In the genomic region with DNA sequence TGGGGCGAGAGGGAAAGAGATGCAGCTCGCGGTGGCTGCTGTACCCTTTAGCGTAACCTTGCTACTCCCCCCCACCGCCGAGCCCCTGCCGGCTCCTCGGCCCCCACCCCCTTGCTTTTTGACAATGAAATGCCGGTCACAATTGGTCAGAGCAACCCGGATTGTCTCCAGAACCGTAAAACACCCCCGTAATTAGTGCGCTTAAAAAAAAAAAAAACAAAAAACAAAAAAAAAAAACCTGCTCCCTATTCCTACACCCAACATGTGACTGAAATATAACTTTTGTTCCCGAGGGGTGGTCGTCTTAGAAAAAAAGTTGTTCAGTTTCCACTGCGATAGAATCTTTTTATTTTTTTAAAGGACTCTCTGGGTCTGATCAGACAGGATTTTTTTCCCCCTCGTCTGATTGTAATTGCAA, we compare ENCODE assay signal across 8 cellular contexts. TPM values are rescaled to one million over a fixed set of nuclear protein-coding genes. Genes with fewer than 3 reads are reported as not detected.
DNase-seq lines count a peak whose midpoint lies in the region; TF ChIP-seq lines count a peak whose summit lies in the region.

No MANE protein-coding gene starts in this region.

- H3K4me1 Mint-ChIP-seq in activated naive CD4-positive, alpha-beta T cell treated with anti-CD3 and anti-CD28 coated beads, Interleukin-2, amount 10 ng/mL, durations not matched to agents 7 days and 5 days = peaks cover 44% of the 10 kb centered on the region

- H3K36me3 Mint-ChIP-seq in activated naive CD4-positive, alpha-beta T cell treated with anti-CD3 and anti-CD28 coated beads, Interleukin-2, amount 10 ng/mL, durations not matched to agents 7 days and 5 days = peaks cover 8% of the 10 kb centered on the region

- CTCF ChIA-PET in activated naive CD4-positive, alpha-beta T cell treated with anti-CD3 and anti-CD28 coated beads, Interleukin-2, amount 10 ng/mL, durations not matched to agents 7 days and 5 days (lab: Charles Lee) = interaction anchor here (1.1 to 1.3 kb wide), 2 partner anchors 130 to 358 kb away, joined by 3 read pairs; no protein-coding TSS in a partner anchor

- TF ChIP-seq CTCF in suprapubic skin (IDR thresholded peaks at IDR 0.05) = no peak

- no peak for TF ChIP-seq EP300 in suprapubic skin (IDR thresholded peaks at IDR 0.05)

- peak overlapping the region; percentile 95 for H3K4me3 Mint-ChIP-seq in activated naive CD4-positive, alpha-beta T cell treated with anti-CD3 and anti-CD28 coated beads, Interleukin-2, amount 10 ng/mL, durations not matched to agents 7 days and 5 days

- H3K27me3 ChIP-seq in suprapubic skin = no peaks in the 10 kb centered on the region

- WGBS in suprapubic skin = 0% methylated on average over 17 of the region's 17 CpGs

- H3K9me3 ChIP-seq in iPS-18c (ENCODE audit: control insufficient read depth, insufficient read depth, low read length) = no peaks in the 10 kb centered on the region
- H3K9me3 ChIP-seq in suprapubic skin = no peaks in the 10 kb centered on the region

- H3K36me3 ChIP-seq in suprapubic skin = no peaks in the 10 kb centered on the region

- peaks cover 39% of the 10 kb centered on the region for H3K4me1 ChIP-seq in suprapubic skin

- peak; percentile 18 for DNase-seq in activated T-cell treated with anti-CD3 and anti-CD28 coated beads for 1 hour (ENCODE audit: low read depth)
- DNase-seq in activated T-cell treated with anti-CD3 and anti-CD28 coated beads, Interleukin-2, amount 50 U/mL, for 1 hour = no peak
- DNase-seq in activated naive CD4-positive, alpha-beta T cell treated with anti-CD3 and anti-CD28 coated beads, Interleukin-2, amount 10 ng/mL, durations not matched to agents 7 days and 5 days = no peak
- DNase-seq in suprapubic skin (ENCODE audit: low spot score in 2 of 2) = no peak
- no peak for DNase-seq in NCI-H2107 treated with DMSO at 0.1 percent for 48 hours (lab: John Stamatoyannopoulos, UW; ENCODE audit: unreplicated experiment)
- DNase-seq in occipital lobe (lab: John Stamatoyannopoulos, UW) = no peak
- no peak for DNase-seq in putamen (ENCODE audit: low spot score)

- no peaks in the 10 kb centered on the region for H3K27me3 Mint-ChIP-seq in activated naive CD4-positive, alpha-beta T cell treated with anti-CD3 and anti-CD28 coated beads, Interleukin-2, amount 10 ng/mL, durations not matched to agents 7 days and 5 days

- H3K4me3 ChIP-seq in iPS-18c (ENCODE audit: insufficient read depth, low read depth, low read length) = peak overlapping the region; percentile 69
- peak overlapping the region; percentile 88 for H3K4me3 ChIP-seq in suprapubic skin

- no peak for TF ChIP-seq POLR2A in suprapubic skin (IDR thresholded peaks at IDR 0.05)

- H3K27ac ChIP-seq in suprapubic skin = peak overlapping the region; percentile 99

- peak overlapping the region; percentile 95 for H3K27ac Mint-ChIP-seq in activated naive CD4-positive, alpha-beta T cell treated with anti-CD3 and anti-CD28 coated beads, Interleukin-2, amount 10 ng/mL, durations not matched to agents 7 days and 5 days

- no peaks in the 10 kb centered on the region for H3K9me3 Mint-ChIP-seq in activated naive CD4-positive, alpha-beta T cell treated with anti-CD3 and anti-CD28 coated beads, Interleukin-2, amount 10 ng/mL, durations not matched to agents 7 days and 5 days

RNA-seq across cellular contexts. Expression of gene ETV6, which starts 0.8 kb away (rescaled TPM):
- total RNA-seq in suprapubic skin = 10 to 100 TPM; 16.9 to 41.4 (median 25.1) TPM
- 3.0 TPM for total RNA-seq in occipital lobe
